ENCODE assay signal across 7 cellular contexts in genomic region chr9:33676746-33677505, GRCh38.
DNase-seq lines count a peak whose midpoint lies in the region; ATAC-seq and TF ChIP-seq lines count a peak whose summit lies in the region.

No MANE protein-coding gene starts in this region.

- H3K9me3 ChIP-seq in fibroblast of lung (ENCODE audit: control insufficient read depth, insufficient read depth, low read depth, low read length) (no peaks in the 10 kb centered on the region), testis (no peaks in the 10 kb centered on the region)

- peak overlapping the region; percentile 79 for H3K4me3 Mint-ChIP-seq in activated T-cell treated with anti-CD3 and anti-CD28 coated beads, Interleukin-2, amount 50 U/mL, for 24 hours
- H3K4me3 Mint-ChIP-seq in naive B cell: peak overlapping the region; percentile 85 to 95 (median 93)

- H3K36me3 Mint-ChIP-seq in activated T-cell treated with anti-CD3 and anti-CD28 coated beads, Interleukin-2, amount 50 U/mL, for 24 hours (ENCODE audit: low read depth): no peaks in the 10 kb centered on the region
- peaks cover 0 to 8% of the 10 kb centered on the region in 2 donors for H3K36me3 Mint-ChIP-seq in naive B cell

- H3K27ac ChIP-seq in fibroblast of lung (ENCODE audit: insufficient read depth, low read length) (no peak overlapping the region), testis (peak overlapping the region; percentile 78 to 86)

- H3K79me2 ChIP-seq in fibroblast of lung (ENCODE audit: control insufficient read depth, insufficient read depth, low read length): no peaks in the 10 kb centered on the region

- intact Hi-C loops in testis (cut with DNase I; ENCODE audit: low total_unique reads): no loop called here

- peaks cover 76% of the 10 kb centered on the region for H3K27me3 Mint-ChIP-seq in activated T-cell treated with anti-CD3 and anti-CD28 coated beads, Interleukin-2, amount 50 U/mL, for 24 hours
- H3K27me3 Mint-ChIP-seq in naive B cell: peaks cover 57 to 72% (median 59%) of the 10 kb centered on the region in 3 donors

- H3K9me3 Mint-ChIP-seq in activated T-cell treated with anti-CD3 and anti-CD28 coated beads, Interleukin-2, amount 50 U/mL, for 24 hours: no peaks in the 10 kb centered on the region
- peaks cover 0 to 9% (median 3%) of the 10 kb centered on the region in 7 donors for H3K9me3 Mint-ChIP-seq in naive B cell

- H3K27me3 ChIP-seq in fibroblast of lung (ENCODE audit: control insufficient read depth, insufficient read depth, low read length) (peaks cover 12% of the 10 kb centered on the region), testis (no peaks in the 10 kb centered on the region)

- peak overlapping the region; percentile 75 for H3K4me2 ChIP-seq in fibroblast of lung (ENCODE audit: extremely low read depth, insufficient read depth, low read length)

- H2AFZ ChIP-seq in fibroblast of lung (ENCODE audit: low read length): peak overlapping the region; percentile 23

- DNase-seq in NCI-H2227 (lab: John Stamatoyannopoulos, UW; ENCODE audit: unreplicated experiment) (peak; percentile 66), fibroblast of lung (ENCODE audit: low read depth in 2 of 2) (peak; percentile 36 to 42), naive B cell (peak; percentile 10), testis (peak; percentile 64)
- DNase-seq in activated T-cell treated with anti-CD3 and anti-CD28 coated beads, Interleukin-2, amount 50 U/mL, for 24 hours: peak; percentile 65

- H3K4me3 ChIP-seq in fibroblast of lung (replicated peaks in 1 of 4; ENCODE audit: control extremely low read depth in 1 of 4, insufficient read depth in 1 of 4, low read depth in 3 of 4, low read length in 4 of 4): peak overlapping the region; percentile 26 to 63 (median 40)
- peak overlapping the region; percentile 55 to 76 for H3K4me3 ChIP-seq in testis

- H4K20me1 ChIP-seq in fibroblast of lung (ENCODE audit: control insufficient read depth, extremely low read depth, insufficient read depth, low read length): no peaks in the 10 kb centered on the region

- peak overlapping the region; percentile 63 for H3K27ac Mint-ChIP-seq in activated T-cell treated with anti-CD3 and anti-CD28 coated beads, Interleukin-2, amount 50 U/mL, for 24 hours
- peak overlapping the region in 2 of 6 donors; percentile 14 to 28 for H3K27ac Mint-ChIP-seq in naive B cell

- H3K9ac ChIP-seq in fibroblast of lung (ENCODE audit: insufficient read depth, low read length): no peak overlapping the region

- no peak for TF ChIP-seq CTCF in fibroblast of lung (conservative IDR thresholded peaks at IDR 0.05 in 1 of 2, IDR thresholded peaks at IDR 0.05 in 1 of 2; ENCODE audit: low read depth in 1 of 2, low read length in 2 of 2)
- no peak for TF ChIP-seq CTCF in testis (IDR thresholded peaks at IDR 0.05)

- H3K4me1 Mint-ChIP-seq in activated T-cell treated with anti-CD3 and anti-CD28 coated beads, Interleukin-2, amount 50 U/mL, for 24 hours (ENCODE audit: low read depth): peaks cover 11% of the 10 kb centered on the region
- peaks cover 6 to 14% (median 8%) of the 10 kb centered on the region in 3 donors for H3K4me1 Mint-ChIP-seq in naive B cell

- no peak for TF ChIP-seq POLR2A in testis (IDR thresholded peaks at IDR 0.05)

- H3K36me3 ChIP-seq in fibroblast of lung (ENCODE audit: control insufficient read depth, insufficient read depth, low read length) (no peaks in the 10 kb centered on the region), testis (ENCODE audit: low read depth, missing control alignments) (no peaks in the 10 kb centered on the region)

- WGBS in testis, 2 donors: 0 to 2% methylated on average over 37 to 68 of the region's 78 CpGs

- no peaks in the 10 kb centered on the region for H3K4me1 ChIP-seq in fibroblast of lung (ENCODE audit: control insufficient read depth, extremely low read depth, insufficient read depth, low read length)
- H3K4me1 ChIP-seq in testis: no peaks in the 10 kb centered on the region

- peak; percentile 64 for ATAC-seq in GM18498 (IDR thresholded peaks at IDR 0.05; ENCODE audit: unreplicated experiment)
- peak; percentile 63 to 66 for ATAC-seq in naive B cell (ENCODE audit: low read depth in 2 of 2)
- no peak for ATAC-seq in GM18861 (IDR thresholded peaks at IDR 0.05; ENCODE audit: unreplicated experiment)

Comparison
In these comparisons a context has a peak if more than half of its experiments do, and no peak if none do; other contexts are left out.
1. DNase-seq: peak in every context shown above with its lines; median percentile 66 in NCI-H2227; 65 in activated T-cell treated with anti-CD3 and anti-CD28 coated beads, Interleukin-2, amount 50 U/mL, for 24 hours; 64 in testis; 39 in fibroblast of lung; 10 in naive B cell.